2 cellular contexts compared by ENCODE assay signal in genomic region chr7:2802082-2802481, GRCh38.
TF ChIP-seq lines count a peak whose summit lies in the region.

No MANE protein-coding gene starts in this region.

TF ChIP-seq in HCT116, 20 proteins besides CTCF, POLR2A, EP300 and RAD21:
- no peak for TF ChIP-seq SIN3A (IDR thresholded peaks at IDR 0.05; ENCODE audit: low read depth)
- no peak for TF ChIP-seq ELF1 (IDR thresholded peaks at IDR 0.05; ENCODE audit: borderline replicate concordance, low read depth)
- no peak for TF ChIP-seq EZH2phosphoT487 (IDR thresholded peaks at IDR 0.05; ENCODE audit: borderline replicate concordance)
- no peak for TF ChIP-seq SRF (IDR thresholded peaks at IDR 0.05; ENCODE audit: low read depth)
- no peak for TF ChIP-seq REST (IDR thresholded peaks at IDR 0.05; ENCODE audit: low read depth)
- no peak for TF ChIP-seq JUND (IDR thresholded peaks at IDR 0.05)
- TF ChIP-seq POLR2AphosphoS5 (IDR thresholded peaks at IDR 0.05; ENCODE audit: low read depth, low read length), result no peak
- TF ChIP-seq ZNF274 (IDR thresholded peaks at IDR 0.05; ENCODE audit: low read depth, low read length), result no peak

TF ChIP-seq in SK-N-SH, 30 proteins besides CTCF, POLR2A, EP300 and RAD21:
- TF ChIP-seq JUND (IDR thresholded peaks at IDR 0.05), result peak; percentile 10; the same call in 1 of the 2 replicates
- TF ChIP-seq, protein P1, sequence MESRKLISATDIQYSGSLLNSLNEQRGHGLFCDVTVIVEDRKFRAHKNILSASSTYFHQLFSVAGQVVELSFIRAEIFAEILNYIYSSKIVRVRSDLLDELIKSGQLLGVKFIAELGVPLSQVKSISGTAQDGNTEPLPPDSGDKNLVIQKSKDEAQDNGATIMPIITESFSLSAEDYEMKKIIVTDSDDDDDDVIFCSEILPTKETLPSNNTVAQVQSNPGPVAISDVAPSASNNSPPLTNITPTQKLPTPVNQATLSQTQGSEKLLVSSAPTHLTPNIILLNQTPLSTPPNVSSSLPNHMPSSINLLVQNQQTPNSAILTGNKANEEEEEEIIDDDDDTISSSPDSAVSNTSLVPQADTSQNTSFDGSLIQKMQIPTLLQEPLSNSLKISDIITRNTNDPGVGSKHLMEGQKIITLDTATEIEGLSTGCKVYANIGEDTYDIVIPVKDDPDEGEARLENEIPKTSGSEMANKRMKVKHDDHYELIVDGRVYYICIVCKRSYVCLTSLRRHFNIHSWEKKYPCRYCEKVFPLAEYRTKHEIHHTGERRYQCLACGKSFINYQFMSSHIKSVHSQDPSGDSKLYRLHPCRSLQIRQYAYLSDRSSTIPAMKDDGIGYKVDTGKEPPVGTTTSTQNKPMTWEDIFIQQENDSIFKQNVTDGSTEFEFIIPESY (IDR thresholded peaks at IDR 0.05; ENCODE audit: borderline replicate concordance, low read depth), result no peak
